Comparison of ENCODE assay signal across 8 cellular contexts in genomic region chr6:39114395-39114706, GRCh38. TPM values are rescaled to one million over a fixed set of nuclear protein-coding genes. Genes with fewer than 3 reads are reported as not detected.
A peak's percentile ranks its signal among the peaks of the same experiment; 100 is the strongest.
DNase-seq lines count a peak whose midpoint lies in the region; ATAC-seq and TF ChIP-seq lines count a peak whose summit lies in the region.

No MANE protein-coding gene starts in this region.

- H3K27me3 ChIP-seq in GM23248 (replicated peaks; ENCODE audit: insufficient read depth) (no peaks in the 10 kb centered on the region), MG63 (no peaks in the 10 kb centered on the region), mucosa of rectum (ENCODE audit: control insufficient read depth in 2 of 2, insufficient read depth in 2 of 2, low read length in 2 of 2) (no peaks in the 10 kb centered on the region)

- peak overlapping the region; percentile 97 for H2AFZ ChIP-seq in GM23248

- H3K79me2 ChIP-seq in GM23248 (ENCODE audit: insufficient read depth): no peaks in the 10 kb centered on the region

- peak overlapping the region; percentile 84 for H3K4me3 Mint-ChIP-seq in chondrocyte (ENCODE audit: unreplicated experiment)

- peak overlapping the region; percentile 91 for H3K4me3 ChIP-seq in GM23248
- peak overlapping the region; percentile 72 for H3K4me3 ChIP-seq in MG63
- H3K4me3 ChIP-seq in mucosa of rectum (ENCODE audit: low read length in 2 of 2): peak overlapping the region; percentile 83 to 87

- H3K4me1 ChIP-seq in GM23248 (ENCODE audit: insufficient read depth): 0 out of 2 replicates have a peak, but pooled peaks cover 5% of the 10 kb centered on the region
- peaks cover 0 to 7% of the 10 kb centered on the region in 2 donors for H3K4me1 ChIP-seq in mucosa of rectum (ENCODE audit: control insufficient read depth in 2 of 2, insufficient read depth in 2 of 2, low read length in 2 of 2)

- H4K20me1 ChIP-seq in GM23248 (ENCODE audit: insufficient read depth): no peaks in the 10 kb centered on the region

- H3F3A ChIP-seq in GM23248 (ENCODE audit: insufficient read depth): peaks cover 5% of the 10 kb centered on the region; the same call in 1 of the 2 replicates

- peaks cover 19% of the 10 kb centered on the region for H3K4me1 Mint-ChIP-seq in chondrocyte (ENCODE audit: low read depth)

- H3K27ac ChIP-seq in GM23248 (no peak overlapping the region; the same call in 1 of the 2 replicates), mucosa of rectum (ENCODE audit: low read depth in 2 of 2, low read length in 2 of 2) (peak overlapping the region; percentile 94 to 95)

- H3K36me3 ChIP-seq in GM23248 (ENCODE audit: low read depth): no peaks in the 10 kb centered on the region
- peaks cover 23% of the 10 kb centered on the region for H3K36me3 ChIP-seq in MG63
- H3K36me3 ChIP-seq in mucosa of rectum (ENCODE audit: control insufficient read depth in 2 of 2, insufficient read depth in 2 of 2, low read length in 2 of 2): peaks cover 4 to 6% of the 10 kb centered on the region in 2 donors

- H3K9me3 ChIP-seq in GM23248 (ENCODE audit: low read depth) (no peaks in the 10 kb centered on the region), MG63 (no peaks in the 10 kb centered on the region), mucosa of rectum (ENCODE audit: control insufficient read depth in 2 of 2, low read length in 2 of 2) (no peaks in the 10 kb centered on the region)

- peak overlapping the region; percentile 75 for H3K27ac Mint-ChIP-seq in chondrocyte (ENCODE audit: unreplicated experiment)

- peak; percentile 12 for ATAC-seq in GM18499 (IDR thresholded peaks at IDR 0.05; ENCODE audit: insufficient read depth, unreplicated experiment)

- DNase-seq in GM23248 (no peak), MG63 (no peak), chondrocyte (ENCODE audit: low spot score) (no peak), retina (no peak), GOT3 (lab: John Stamatoyannopoulos, UW) (no peak), ecto neural progenitor cell (ENCODE audit: low spot score) (no peak)

- peaks cover 3% of the 10 kb centered on the region for H3K27me3 Mint-ChIP-seq in chondrocyte (ENCODE audit: low read depth)

- peak overlapping the region; percentile 89 for H3K4me2 ChIP-seq in GM23248 (ENCODE audit: unreplicated experiment)

- peak overlapping the region; percentile 95 for H3K9ac ChIP-seq in GM23248
- peak overlapping the region; percentile 79 to 80 for H3K9ac ChIP-seq in mucosa of rectum (ENCODE audit: low read depth in 1 of 2, low read length in 2 of 2)

- H3K36me3 Mint-ChIP-seq in chondrocyte (ENCODE audit: low read depth): peaks cover 3% of the 10 kb centered on the region

- H3K9me2 ChIP-seq in GM23248 (ENCODE audit: insufficient read depth): no peaks in the 10 kb centered on the region

- no peaks in the 10 kb centered on the region for H3K9me3 Mint-ChIP-seq in chondrocyte (ENCODE audit: low read depth)

- in situ Hi-C loops in GM23248 (cut with MboI): no loop called here

- no peak for TF ChIP-seq CTCF in chondrocyte (IDR thresholded peaks at IDR 0.05)

- 0 to 2% methylated on average over 11 of the region's 11 CpGs for WGBS in GM23248 (ENCODE audit: low coverage in 1 of 2, low lambda C conversion rate in 2 of 2, missing lambda C conversion rate in 2 of 2), 2 experiments

RNA-seq across cellular contexts. Expression of gene SAYSD1, which starts 0.6 kb away (rescaled TPM):
- 17.2 and 20.2 TPM in 2 replicates for total RNA-seq in GM23248 (2014; rRNA removed; shearing (Covaris generic))
- 14.4 and 15.0 TPM in 2 replicates for polyA plus RNA-seq in GM23248 (2016; fragmentation: Nextera tagmentation; extraction: Ambion mirVana)
- 48.8 and 57.2 TPM in 2 replicates for total RNA-seq in MG63 (2014; rRNA removed; shearing (Covaris generic); ENCODE audit: low replicate concordance)
- 12.3 to 13.9 TPM (median 13.6 TPM) in 3 replicates for total RNA-seq in chondrocyte
